ENCODE assay signal across 2 cellular contexts in the genomic region with DNA sequence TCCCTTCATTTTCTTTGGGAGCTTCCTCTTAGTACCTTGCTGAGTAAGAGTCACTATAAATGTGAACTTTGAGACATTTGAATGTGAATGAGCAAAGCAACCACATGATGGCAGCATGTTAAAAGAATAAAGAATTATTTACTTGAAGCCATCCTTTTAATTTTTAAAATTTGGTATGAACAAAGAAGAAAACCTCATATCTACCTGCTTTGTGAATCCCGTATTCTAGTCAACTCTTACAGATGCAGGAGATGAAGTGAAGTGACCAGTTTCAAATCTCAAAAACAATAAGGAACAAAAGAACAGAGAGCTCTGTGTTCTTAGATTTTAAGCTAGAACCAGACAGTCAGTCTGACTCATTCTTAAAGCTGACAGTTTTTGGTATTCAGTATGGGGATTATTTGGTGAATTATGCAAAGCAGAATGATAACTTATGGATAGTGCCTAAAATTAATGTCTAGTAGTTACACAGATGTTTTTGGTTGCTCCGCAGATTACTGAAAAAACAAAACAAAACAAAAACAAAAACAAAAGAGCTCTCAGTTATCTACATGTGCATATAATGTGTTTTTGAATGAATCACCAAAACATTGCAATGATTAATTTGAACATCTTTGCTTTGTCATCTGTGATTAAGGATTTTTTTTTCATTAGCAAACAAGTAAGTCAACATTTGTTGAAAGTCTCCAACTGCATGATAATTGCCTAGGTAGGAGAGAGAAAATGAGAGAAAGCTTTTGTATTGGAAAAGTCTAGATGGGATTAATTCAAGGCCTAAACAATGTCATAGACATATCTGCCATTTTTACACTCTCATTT.
A peak's percentile ranks its signal among the peaks of the same experiment; 100 is the strongest.
TF ChIP-seq lines count a peak whose summit lies in the region.

No MANE protein-coding gene starts in this region.

TF ChIP-seq in A549, 52 proteins besides CTCF, POLR2A, EP300 and RAD21:
- peak; percentile 51 for TF ChIP-seq SMC3 (IDR thresholded peaks at IDR 0.05)
- TF ChIP-seq TFCP2L1 (CRISPR knock-in tag; IDR thresholded peaks at IDR 0.05), result no peak
- TF ChIP-seq, protein P1, sequence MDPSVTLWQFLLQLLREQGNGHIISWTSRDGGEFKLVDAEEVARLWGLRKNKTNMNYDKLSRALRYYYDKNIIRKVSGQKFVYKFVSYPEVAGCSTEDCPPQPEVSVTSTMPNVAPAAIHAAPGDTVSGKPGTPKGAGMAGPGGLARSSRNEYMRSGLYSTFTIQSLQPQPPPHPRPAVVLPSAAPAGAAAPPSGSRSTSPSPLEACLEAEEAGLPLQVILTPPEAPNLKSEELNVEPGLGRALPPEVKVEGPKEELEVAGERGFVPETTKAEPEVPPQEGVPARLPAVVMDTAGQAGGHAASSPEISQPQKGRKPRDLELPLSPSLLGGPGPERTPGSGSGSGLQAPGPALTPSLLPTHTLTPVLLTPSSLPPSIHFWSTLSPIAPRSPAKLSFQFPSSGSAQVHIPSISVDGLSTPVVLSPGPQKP (IDR thresholded peaks at IDR 0.05; ENCODE audit: low read depth, low read length), result no peak
- TF ChIP-seq, protein P2, sequence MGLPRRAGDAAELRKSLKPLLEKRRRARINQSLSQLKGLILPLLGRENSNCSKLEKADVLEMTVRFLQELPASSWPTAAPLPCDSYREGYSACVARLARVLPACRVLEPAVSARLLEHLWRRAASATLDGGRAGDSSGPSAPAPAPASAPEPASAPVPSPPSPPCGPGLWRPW (IDR thresholded peaks at IDR 0.05), result no peak

TF ChIP-seq in HepG2, 621 proteins besides CTCF, POLR2A, EP300 and RAD21:
- TF ChIP-seq PLRG1 (conservative IDR thresholded peaks at IDR 0.05), result no peak
- TF ChIP-seq STAG1 (CRISPR knock-in tag; IDR thresholded peaks at IDR 0.05), result peak; percentile 44
